8 cellular contexts compared by ENCODE assay signal in genomic region chr9:68897557-68898145, GRCh38.
"Had no signal": no experiment of that assay in that cellular context is flagged by ENCODE, and none has a peak within 500 bp of the region (broad histone marks: within the 10 kb centered on the region; RNA-seq: fewer than 3 reads in every experiment).

No MANE protein-coding gene starts in this region.

- H3K27ac ChIP-seq: ascending aorta had no signal

- H3K36me3 ChIP-seq: ascending aorta, tibial artery had no signal

- H3K9me3 ChIP-seq: ascending aorta, tibial artery had no signal

- H3K27me3 ChIP-seq: ascending aorta, tibial artery had no signal

- ATAC-seq: esophagus mucosa had no signal

- H3K4me3 ChIP-seq: ascending aorta, tibial artery had no signal

- DNase-seq: activated CD4-positive, alpha-beta T cell treated with anti-CD3 and anti-CD28 coated beads, Interleukin-2, amount 50 U/mL, for 1 hour; activated CD4-positive, CD25-positive, alpha-beta regulatory T cell; activated naive CD4-positive, alpha-beta T cell treated with Interleukin-2 at 50 U/mL for 16 hours; hippocampal formation; kidney; tibial artery had no signal
